Comparison of ENCODE assay signal across 1 cellular context in the genomic region with DNA sequence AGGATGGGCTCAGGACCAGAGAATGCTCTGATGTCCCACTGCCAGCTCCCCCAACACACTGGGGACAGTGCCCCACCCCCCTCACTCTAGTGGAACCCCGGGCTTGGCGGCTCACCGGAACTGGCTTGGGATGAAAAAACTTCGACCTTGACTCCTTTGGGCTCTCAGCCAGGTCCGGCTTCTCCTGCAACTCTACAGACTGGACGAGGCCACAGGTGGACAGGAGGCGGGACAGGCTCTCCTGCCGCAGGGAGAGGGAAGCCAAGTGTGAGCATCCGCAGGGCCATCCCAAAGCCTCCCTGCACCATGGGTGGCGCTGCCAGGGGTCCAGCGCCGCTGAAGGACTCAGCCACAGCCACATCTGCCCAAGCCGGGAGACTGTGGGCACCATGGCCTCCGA.
TF ChIP-seq lines count a peak whose summit lies in the region.

No MANE protein-coding gene starts in this region.

TF ChIP-seq in K562, 482 proteins besides CTCF, POLR2A, EP300 and RAD21:
- TF ChIP-seq, protein P1, sequence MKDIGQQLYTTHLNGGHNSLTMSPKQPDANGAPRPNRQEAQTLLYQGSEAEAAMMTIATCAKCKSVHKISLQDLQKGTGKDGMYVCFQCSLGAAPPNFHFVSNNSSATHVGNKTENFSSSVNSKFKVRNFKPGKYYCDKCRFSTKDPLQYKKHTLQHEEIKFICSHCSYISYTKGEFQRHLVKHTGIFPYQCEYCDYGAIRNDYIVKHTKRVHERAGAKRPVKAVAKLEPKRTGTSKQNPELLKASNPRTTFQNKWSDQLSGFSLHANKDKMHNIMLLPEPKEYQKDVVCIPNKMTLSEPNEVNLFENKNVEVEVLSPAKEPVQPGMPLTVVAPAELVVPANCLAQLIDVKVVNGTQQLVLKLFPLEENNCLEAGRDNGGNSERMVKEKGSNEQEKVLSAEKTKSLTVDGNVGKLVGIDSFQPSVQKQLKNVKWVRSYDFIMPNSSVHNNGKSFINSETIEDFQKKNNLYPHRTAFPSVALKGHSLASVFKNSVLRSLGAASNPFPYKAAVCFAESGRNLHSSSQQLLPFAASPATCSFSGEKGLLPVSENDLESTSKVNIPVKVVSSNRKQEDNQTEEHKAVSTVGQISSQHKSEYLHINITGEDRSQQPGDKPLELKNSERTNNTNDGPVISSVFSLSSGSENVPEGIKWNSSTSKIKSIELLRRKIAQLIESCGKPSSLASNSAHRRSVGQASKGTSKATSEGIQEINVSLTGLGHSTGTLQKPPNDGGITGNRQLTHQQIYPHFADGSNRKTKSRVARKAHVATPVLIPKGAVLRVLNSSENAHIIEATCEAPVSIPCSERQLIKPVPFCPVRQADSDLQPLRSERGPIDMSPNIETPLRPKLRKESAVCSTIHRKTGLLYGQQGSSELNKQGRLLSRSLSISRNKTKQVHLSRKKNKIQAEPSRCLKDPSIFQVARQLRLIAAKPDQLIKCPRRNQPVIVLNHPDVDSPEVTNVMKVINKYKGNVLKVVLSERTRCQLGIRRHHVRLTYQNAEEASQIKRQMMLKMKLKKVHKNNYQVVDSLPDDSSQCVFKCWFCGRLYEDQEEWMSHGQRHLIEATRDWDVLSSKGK (CRISPR knock-in tag; IDR thresholded peaks at IDR 0.05) = no peak
- peak; percentile 45 for TF ChIP-seq RBFOX2 (IDR thresholded peaks at IDR 0.05; ENCODE audit: low read depth, low read length)
TF ChIP-seq in K562: peak in this region for 1.
